Comparison of ENCODE assay signal across 1 cellular context in genomic region chr16:77443834-77444460, GRCh38.
TF ChIP-seq lines count a peak whose summit lies in the region.

No MANE protein-coding gene starts in this region.

TF ChIP-seq in H1, 55 proteins besides CTCF, POLR2A, EP300 and RAD21 (continued from another document):
- TF ChIP-seq MAX (IDR thresholded peaks at IDR 0.05) (no peak), KDM4A (IDR thresholded peaks at IDR 0.05; ENCODE audit: low read depth, low read length, severe bottlenecking) (no peak), CHD2 (IDR thresholded peaks at IDR 0.05; ENCODE audit: low read length) (no peak), BACH1 (IDR thresholded peaks at IDR 0.05; ENCODE audit: low read length) (no peak), CBX8 (IDR thresholded peaks at IDR 0.05; ENCODE audit: borderline replicate concordance, low read depth, low read length) (no peak), SP2 (IDR thresholded peaks at IDR 0.05; ENCODE audit: low read length) (no peak), CEBPB (IDR thresholded peaks at IDR 0.05; ENCODE audit: low read depth, low read length) (no peak), JUND (IDR thresholded peaks at IDR 0.05; ENCODE audit: low read length) (no peak)
